Comparison of ENCODE assay signal across 9 cellular contexts in the genomic region with DNA sequence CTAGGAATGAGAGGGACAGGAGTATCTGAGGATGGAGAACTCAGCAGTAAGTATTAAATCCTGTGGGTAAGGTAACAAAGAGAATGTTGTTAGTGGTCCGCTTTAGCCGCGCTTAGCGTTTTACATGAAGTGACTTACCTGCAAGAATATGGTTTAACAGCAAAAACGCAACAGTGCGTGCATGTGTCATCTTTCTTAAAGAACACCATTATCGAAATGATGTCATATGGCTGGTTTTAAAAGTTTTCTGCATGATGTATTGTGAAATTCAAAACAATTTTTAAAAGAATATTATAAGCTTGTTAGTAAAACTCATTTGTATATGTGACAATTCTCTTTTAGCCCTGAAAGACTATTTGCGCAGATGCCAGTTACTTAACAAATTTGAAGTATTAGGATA. TPM values are rescaled to one million over a fixed set of nuclear protein-coding genes. Genes with fewer than 3 reads are reported as not detected.
DNase-seq lines count a peak whose midpoint lies in the region; ATAC-seq and TF ChIP-seq lines count a peak whose summit lies in the region.
"Had no signal": no experiment of that assay in that cellular context is flagged by ENCODE, and none has a peak within 500 bp of the region (broad histone marks: within the 10 kb centered on the region; RNA-seq: fewer than 3 reads in every experiment).

No MANE protein-coding gene starts in this region.

- ATAC-seq in left ventricle myocardium superior (no peak), lower lobe of right lung (no peak), upper lobe of right lung (no peak), left lobe of liver (no peak)

- H3K36me3 ChIP-seq in cardiac muscle cell (no peaks in the 10 kb centered on the region), lower lobe of right lung (no peaks in the 10 kb centered on the region), upper lobe of right lung (no peaks in the 10 kb centered on the region)

- intact Hi-C loops in left ventricle myocardium superior (cut with micrococcal nuclease) = no loop called here
- intact Hi-C loops in lower lobe of right lung (cut with DNase I) = no loop called here
- intact Hi-C loops in upper lobe of right lung (cut with DNase I) = no loop called here

- TF ChIP-seq CTCF in cardiac muscle cell (IDR thresholded peaks at IDR 0.05; ENCODE audit: low read depth, low read length) (no peak), astrocyte of the spinal cord (IDR thresholded peaks at IDR 0.05; ENCODE audit: low read depth, low read length) (no peak), lower lobe of right lung (IDR thresholded peaks at IDR 0.05) (no peak), upper lobe of right lung (IDR thresholded peaks at IDR 0.05) (no peak), GM13977 (IDR thresholded peaks at IDR 0.05; ENCODE audit: extremely low read depth, insufficient read depth, missing control alignments) (no peak)

- H3K27me3 ChIP-seq in cardiac muscle cell (peaks cover 11% of the 10 kb centered on the region), lower lobe of right lung (ENCODE audit: low read depth) (no peaks in the 10 kb centered on the region), upper lobe of right lung (no peaks in the 10 kb centered on the region)

- DNase-seq in cardiac muscle cell (ENCODE audit: low read depth in 1 of 2, low spot score in 1 of 2) (peak in 1 of 2 donors; percentile 10), left ventricle myocardium superior (no peak), astrocyte of the spinal cord (ENCODE audit: low read depth, low spot score) (no peak), lower lobe of right lung (no peak), upper lobe of right lung (no peak), GM13977 (ENCODE audit: low spot score) (no peak), left lobe of liver (ENCODE audit: low spot score) (no peak), NCI-H187 treated with DMSO at 0.1 percent for 48 hours (lab: John Stamatoyannopoulos, UW) (no peak)

- H3K27ac ChIP-seq in cardiac muscle cell (no peak overlapping the region), lower lobe of right lung (no peak overlapping the region), upper lobe of right lung (peak overlapping the region; percentile 94)

- H3K9me3 ChIP-seq in cardiac muscle cell (ENCODE audit: low read depth) = no peaks in the 10 kb centered on the region
- no peaks in the 10 kb centered on the region for H3K9me3 ChIP-seq in lower lobe of right lung
- H3K9me3 ChIP-seq in upper lobe of right lung = no peaks in the 10 kb centered on the region

- in situ Hi-C loops in astrocyte of the spinal cord (cut with HindIII; ENCODE audit: low sequenced_read_pairs) (no loop called here), GM13977 (cut with MboI; ENCODE audit: low pct_unique_long_range_greater_than_20kb, low sequenced_read_pairs, unreplicated experiment) (loop anchor here (10.0 kb wide), 1 partner anchor 54 kb away; no protein-coding TSS in a partner anchor)

- H3K4me3 ChIP-seq in cardiac muscle cell (peak overlapping the region; percentile 93), astrocyte of the spinal cord (ENCODE audit: low read depth, low read length) (peak overlapping the region; percentile 87), lower lobe of right lung (peak overlapping the region; percentile 96), upper lobe of right lung (peak overlapping the region; percentile 94)

- H3K4me1 ChIP-seq in cardiac muscle cell (ENCODE audit: low read depth) (peaks cover 37% of the 10 kb centered on the region), lower lobe of right lung (peaks cover 58% of the 10 kb centered on the region), upper lobe of right lung (peaks cover 35% of the 10 kb centered on the region)

RNA-seq across cellular contexts. Expression of gene LEMD3, which starts 1.7 kb away (rescaled TPM):
- total RNA-seq in cardiac muscle cell (69.2 and 82.1 TPM in 2 replicates), left ventricle myocardium superior (16.8 TPM), lower lobe of right lung (31.9 TPM), upper lobe of right lung (33.1 TPM), left lobe of liver (10.3 TPM)
- 17.3 and 21.8 TPM in 2 replicates for polyA plus RNA-seq in cardiac muscle cell

RNA-seq across cellular contexts. Expression of gene WIF1, which starts 50.0 kb away (rescaled TPM):
- total RNA-seq in cardiac muscle cell (not detected in 2 replicates), left ventricle myocardium superior (not detected), lower lobe of right lung (97.0 TPM), upper lobe of right lung (171 TPM), left lobe of liver (0.08 TPM)
- not detected in 2 replicates for polyA plus RNA-seq in cardiac muscle cell
- total RNA-seq: T-helper 2 cell treated with Interferon-gamma antibody and Interleukin-4, amounts not matched to agents 100 ng/mL and 5 ng/mL, for 36 hours had no signal

Comparison
In these comparisons a context has a peak if more than half of its experiments do, and no peak if none do; other contexts are left out.
1. RNA of gene WIF1, which starts 50.0 kb away (total RNA-seq): 171 TPM in upper lobe of right lung (single experiment) and 97.0 TPM in lower lobe of right lung (single experiment); not detected in left ventricle myocardium superior (single experiment), 0.08 TPM in left lobe of liver (single experiment) and not detected in cardiac muscle cell; every median in the first group is over 10 times any median in the second.
2. Peak in every context shown above with its lines, with median percentiles within 50 percentile points of each other: H3K4me3 ChIP-seq.